13 cellular contexts compared by ENCODE assay signal in the genomic region with DNA sequence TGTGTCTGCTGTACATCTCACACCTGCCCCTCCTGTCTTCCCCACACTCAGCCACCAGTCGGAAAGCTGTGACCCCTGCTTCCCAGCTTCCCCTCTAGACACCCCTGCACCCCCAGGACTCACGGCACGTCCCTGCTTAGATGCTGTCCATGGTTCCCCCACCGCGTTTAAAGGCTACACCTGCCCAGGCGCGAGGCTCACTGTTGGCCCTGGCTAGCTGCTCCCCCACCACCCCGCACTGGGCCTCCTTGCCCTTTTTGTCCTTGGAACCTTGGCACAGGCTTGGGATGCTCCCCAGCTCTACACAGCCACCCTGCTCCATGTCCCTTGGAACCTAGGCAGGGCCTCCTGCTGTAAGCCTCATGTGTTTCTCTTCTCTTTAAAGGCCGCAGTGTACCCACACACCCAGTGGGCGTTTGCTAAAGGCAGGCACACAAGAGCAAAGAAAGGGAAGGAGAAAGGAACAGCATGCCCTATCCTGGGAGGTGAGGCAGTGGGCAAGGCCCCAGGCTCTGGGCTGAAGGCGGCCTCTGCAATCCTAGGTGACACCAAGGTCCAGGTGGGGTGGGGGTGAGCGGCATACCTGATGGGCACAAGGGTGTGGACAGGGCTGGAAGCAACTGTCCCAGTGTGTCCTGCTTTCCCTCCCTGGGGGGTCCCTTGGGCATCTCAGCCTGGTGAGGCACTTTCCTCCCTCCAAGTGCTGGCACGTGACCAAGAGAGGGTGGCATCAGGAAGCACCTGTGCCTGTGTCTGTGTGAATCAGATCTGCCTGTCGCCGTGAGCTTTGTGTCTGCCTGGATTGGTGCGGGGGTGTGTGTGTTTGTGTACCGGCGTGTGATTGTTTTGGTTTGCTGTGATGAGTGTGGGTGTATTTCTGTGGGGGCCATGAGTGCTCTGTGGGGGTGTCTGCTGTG. TPM values are rescaled to one million over a fixed set of nuclear protein-coding genes. Genes with fewer than 3 reads are reported as not detected.
DNase-seq lines count a peak whose midpoint lies in the region; ATAC-seq, FAIRE-seq and TF ChIP-seq lines count a peak whose summit lies in the region.
"Had no signal": no experiment of that assay in that cellular context is flagged by ENCODE, and none has a peak within 500 bp of the region (broad histone marks: within the 10 kb centered on the region; RNA-seq: fewer than 3 reads in every experiment).

No MANE protein-coding gene starts in this region.

- 0% methylated on average over 9 of the region's 18 CpGs for WGBS in K562 (ENCODE audit: insufficient coverage, low coverage, missing lambda C conversion rate)

- TF ChIP-seq POLR2A in K562 (conservative IDR thresholded peaks at IDR 0.05), result no peak

- H3K9me3 Mint-ChIP-seq in neural progenitor cell, result peaks cover 3% of the 10 kb centered on the region
- H3K9me3 Mint-ChIP-seq: activated CD4-positive, alpha-beta T cell treated with anti-CD3 and anti-CD28 coated beads, Interleukin-2, amount 10 ng/mL, durations not matched to agents 7 days and 5 days had no signal

- H3K9me3 ChIP-seq in K562 (replicated peaks; ENCODE audit: control insufficient read depth, insufficient read depth, low read depth, low read length) (no peaks in the 10 kb centered on the region), neural progenitor cell (ENCODE audit: low read depth) (no peaks in the 10 kb centered on the region)

- no peaks in the 10 kb centered on the region for H3F3A ChIP-seq in neural progenitor cell (ENCODE audit: low read depth)

- H3K4me2 ChIP-seq in K562 (ENCODE audit: insufficient read depth, low read length) (no peak overlapping the region), neural progenitor cell (peak overlapping the region; percentile 51)

- TF ChIP-seq CTCF in K562 (IDR thresholded peaks at IDR 0.05 in 2 of 3, conservative IDR thresholded peaks at IDR 0.05 in 1 of 3; ENCODE audit: insufficient read depth in 2 of 3, low read depth in 1 of 3, low read length in 3 of 3), result no peak
- TF ChIP-seq CTCF in neural progenitor cell (IDR thresholded peaks at IDR 0.05), result no peak

- H3K79me2 ChIP-seq in K562 (ENCODE audit: control insufficient read depth, insufficient read depth, low read length) (no peaks in the 10 kb centered on the region), neural progenitor cell (ENCODE audit: low read depth) (no peaks in the 10 kb centered on the region)

- H3K27ac ChIP-seq in K562 (ENCODE audit: extremely low read depth, low read depth, low read length), result no peak overlapping the region
- H3K27ac ChIP-seq in neural progenitor cell, result no peak overlapping the region

- intact Hi-C loops in K562 (cut with micrococcal nuclease), result no loop called here

- peak overlapping the region; percentile 65 for H3K4me3 Mint-ChIP-seq in neural progenitor cell
- H3K4me3 Mint-ChIP-seq: activated CD4-positive, alpha-beta T cell treated with anti-CD3 and anti-CD28 coated beads, Interleukin-2, amount 10 ng/mL, durations not matched to agents 7 days and 5 days had no signal

- no peaks in the 10 kb centered on the region for H3K9me1 ChIP-seq in K562 (ENCODE audit: control insufficient read depth, insufficient read depth, low read length)

- no peak overlapping the region for H3K4me3 ChIP-seq in H7 (ENCODE audit: insufficient read depth, low read depth, low read length)
- H3K4me3 ChIP-seq in K562, result no peak overlapping the region
- no peak overlapping the region for H3K4me3 ChIP-seq in neural progenitor cell

- ATAC-seq in K562 (no peak), GM18498 (IDR thresholded peaks at IDR 0.05; ENCODE audit: unreplicated experiment) (no peak), GM19452 (IDR thresholded peaks at IDR 0.05; ENCODE audit: unreplicated experiment) (no peak), GM21367 (IDR thresholded peaks at IDR 0.05; ENCODE audit: unreplicated experiment) (no peak)
- ATAC-seq: HepG2, Panc1 had no signal

- CTCF ChIA-PET in K562 (lab: Yijun Ruan, JAX; ENCODE audit: low intra/inter-chr PET ratio), result no interaction called here

- peaks cover 19% of the 10 kb centered on the region for H3K27me3 Mint-ChIP-seq in neural progenitor cell (ENCODE audit: insufficient read depth, low read depth)
- H3K27me3 Mint-ChIP-seq: activated CD4-positive, alpha-beta T cell treated with anti-CD3 and anti-CD28 coated beads, Interleukin-2, amount 10 ng/mL, durations not matched to agents 7 days and 5 days had no signal

- TF ChIP-seq EP300 in K562 (IDR thresholded peaks at IDR 0.05; ENCODE audit: low read length), result no peak

- no peak for TF ChIP-seq RAD21 in K562 (CRISPR knock-in tag; conservative IDR thresholded peaks at IDR 0.05 in 1 of 2, IDR thresholded peaks at IDR 0.05 in 1 of 2)

- peaks cover 58% of the 10 kb centered on the region for H3K4me1 Mint-ChIP-seq in neural progenitor cell
- H3K4me1 Mint-ChIP-seq: activated CD4-positive, alpha-beta T cell treated with anti-CD3 and anti-CD28 coated beads, Interleukin-2, amount 10 ng/mL, durations not matched to agents 7 days and 5 days had no signal

- H3K36me3 ChIP-seq in H7 (replicated peaks; ENCODE audit: control insufficient read depth, insufficient read depth, low read length), result no peaks in the 10 kb centered on the region
- H3K36me3 ChIP-seq in K562 (ENCODE audit: control insufficient read depth, insufficient read depth, low read length), result no peaks in the 10 kb centered on the region
- no peaks in the 10 kb centered on the region for H3K36me3 ChIP-seq in neural progenitor cell

- H4K20me1 ChIP-seq in K562 (replicated peaks; ENCODE audit: control insufficient read depth, insufficient read depth, low read length) (no peaks in the 10 kb centered on the region), neural progenitor cell (ENCODE audit: low read depth) (no peaks in the 10 kb centered on the region)

- no peaks in the 10 kb centered on the region for H3K27me3 ChIP-seq in H7 (ENCODE audit: control insufficient read depth, insufficient read depth, low read length)
- H3K27me3 ChIP-seq in K562 (ENCODE audit: control insufficient read depth in 2 of 2, insufficient read depth in 2 of 2, low read length in 2 of 2), result peaks cover 3 to 48% of the 10 kb centered on the region in 2 experiments; a peak in 3 of 5 replicates
- H3K27me3 ChIP-seq in neural progenitor cell, result no peaks in the 10 kb centered on the region

- H3K27ac Mint-ChIP-seq in neural progenitor cell, result peak overlapping the region; percentile 97
- H3K27ac Mint-ChIP-seq: activated CD4-positive, alpha-beta T cell treated with anti-CD3 and anti-CD28 coated beads, Interleukin-2, amount 10 ng/mL, durations not matched to agents 7 days and 5 days had no signal

- BruUV-seq in K562 (replicated peaks; lab: Mats Ljungman, UMichigan), result no TSS peak

- H3K36me3 Mint-ChIP-seq in neural progenitor cell, result no peaks in the 10 kb centered on the region

- in situ Hi-C loops in K562 (cut with MboI), result no loop called here

- H3K4me1 ChIP-seq in K562 (replicated peaks in 1 of 2; ENCODE audit: control insufficient read depth in 2 of 2, insufficient read depth in 2 of 2, low read length in 2 of 2), result no peaks in the 10 kb centered on the region; a peak in 1 of 5 replicates
- H3K4me1 ChIP-seq in neural progenitor cell, result peaks cover 29% of the 10 kb centered on the region

- POLR2A ChIA-PET in K562 (lab: Yijun Ruan, JAX), result interaction anchor here (0.5 kb wide), 1 partner anchor 243 kb away, joined by 3 read pairs; no protein-coding TSS in a partner anchor

- H2AFZ ChIP-seq in K562 (ENCODE audit: low read depth, low read length), result no peak overlapping the region
- H2AFZ ChIP-seq in neural progenitor cell (replicated peaks), result peak overlapping the region; percentile 57

- no peak for FAIRE-seq in K562 (lab: Jason Lieb, UNC)
- FAIRE-seq: frontal cortex, HepG2, islet of Langerhans had no signal

- DNase-seq in H7, result peak; percentile 45
- DNase-seq in NCI-H1417 (lab: John Stamatoyannopoulos, UW), result peak; percentile 57 to 99 (median 98)
- no peak for DNase-seq in K562 (ENCODE audit: extremely low read depth in 1 of 4, low spot score in 3 of 4)
- DNase-seq in neural progenitor cell (ENCODE audit: low spot score), result no peak
- DNase-seq: activated CD4-positive, alpha-beta T cell treated with anti-CD3 and anti-CD28 coated beads, Interleukin-2, amount 10 ng/mL, durations not matched to agents 7 days and 5 days; GF-D8 had no signal

- no peak overlapping the region for H3K9ac ChIP-seq in K562 (ENCODE audit: insufficient read depth in 1 of 2, low read depth in 2 of 2, low read length in 2 of 2)
- H3K9ac ChIP-seq in neural progenitor cell, result no peak overlapping the region

TF ChIP-seq in K562, 482 proteins besides CTCF, POLR2A, EP300 and RAD21:
- no peak for TF ChIP-seq MAFF (IDR thresholded peaks at IDR 0.05; ENCODE audit: low read length)
- no peak for TF ChIP-seq FOXJ3 (CRISPR knock-in tag; IDR thresholded peaks at IDR 0.05)
- 0 out of 2 replicates have a peak, but pooled peaks have one; percentile 7 for TF ChIP-seq EGR1 (conservative IDR thresholded peaks at IDR 0.05)
TF ChIP-seq in K562: peak in this region for 1.

RNA-seq across cellular contexts. Expression of a gene that starts 54.4 kb away (rescaled TPM):
- 33.9 and 38.1 TPM in 2 replicates for total RNA-seq in H7 (2014; rRNA removed; shearing (Covaris generic))
- 9.3 and 35.1 TPM in 2 replicates for total RNA-seq in K562 (2011; cell fraction: chromatin; rRNA removed; ENCODE audit: low replicate concordance)
- 40.4 and 44.2 TPM in 2 replicates for total RNA-seq in K562 (2011; cell fraction: nucleolus; rRNA removed)
- total RNA-seq in K562 (2011; cell fraction: nucleoplasm; rRNA removed), result 25.4 and 30.3 TPM in 2 replicates
- total RNA-seq in K562 (2014; rRNA removed) (18.6 and 23.2 TPM in 2 replicates), K562 (2014; rRNA removed; fragmentation: Illumina TruSeq; extraction: Trizol) (3.7 and 7.3 TPM in 2 replicates), K562 (2015; rRNA removed; fragmentation: Illumina TruSeq; extraction: Trizol) (9.2 and 10.3 TPM in 2 replicates), K562 (2021) (19.4 and 21.5 TPM in 2 replicates), neural progenitor cell (ENCODE audit: low replicate concordance) (11.8 and 27.4 TPM in 2 replicates)
- polyA plus RNA-seq in K562 (2011; rRNA removed) (13.9 and 18.2 TPM in 2 replicates), K562 (2014; fragmentation: Illumina TruSeq; extraction: Trizol) (11.1 and 13.2 TPM in 2 replicates), K562 (2014; fragmentation: Nextera tagmentation; extraction: Ambion mirVana) (1 to 10 TPM in 1 of 2 experiments, under 1 TPM in 1; 0.66 to 1.4 TPM), K562 (2014; rRNA removed) (16.7 and 19.5 TPM in 2 replicates)
- 26.2 and 45.0 TPM in 2 replicates for polyA plus RNA-seq in K562 (2011; cell fraction: cytosol; rRNA removed)
- polyA plus RNA-seq in K562 (2011; cell fraction: nucleus; rRNA removed), result 43.6 and 57.3 TPM in 2 replicates
- 14.2 and 17.5 TPM in 2 replicates for polyA plus RNA-seq in K562 (2012)
- 7.6 and 11.4 TPM in 2 replicates for polyA minus RNA-seq in K562 (2011; rRNA and poly(A)+ RNA removed)
- 9.7 and 14.2 TPM in 2 replicates for polyA minus RNA-seq in K562 (2011; cell fraction: cytosol; rRNA and poly(A)+ RNA removed)
- polyA minus RNA-seq in K562 (2011; cell fraction: nucleus; rRNA and poly(A)+ RNA removed), result 9.0 and 15.6 TPM in 2 replicates

Comparison
In these comparisons a context has a peak if more than half of its experiments do, and no peak if none do; other contexts are left out.
1. DNase-seq: peak in H7 (single experiment) and NCI-H1417 (3 of 3); none in K562 (0 of 4) and neural progenitor cell (single experiment).